ENCODE assay signal across 18 cellular contexts in the genomic region with DNA sequence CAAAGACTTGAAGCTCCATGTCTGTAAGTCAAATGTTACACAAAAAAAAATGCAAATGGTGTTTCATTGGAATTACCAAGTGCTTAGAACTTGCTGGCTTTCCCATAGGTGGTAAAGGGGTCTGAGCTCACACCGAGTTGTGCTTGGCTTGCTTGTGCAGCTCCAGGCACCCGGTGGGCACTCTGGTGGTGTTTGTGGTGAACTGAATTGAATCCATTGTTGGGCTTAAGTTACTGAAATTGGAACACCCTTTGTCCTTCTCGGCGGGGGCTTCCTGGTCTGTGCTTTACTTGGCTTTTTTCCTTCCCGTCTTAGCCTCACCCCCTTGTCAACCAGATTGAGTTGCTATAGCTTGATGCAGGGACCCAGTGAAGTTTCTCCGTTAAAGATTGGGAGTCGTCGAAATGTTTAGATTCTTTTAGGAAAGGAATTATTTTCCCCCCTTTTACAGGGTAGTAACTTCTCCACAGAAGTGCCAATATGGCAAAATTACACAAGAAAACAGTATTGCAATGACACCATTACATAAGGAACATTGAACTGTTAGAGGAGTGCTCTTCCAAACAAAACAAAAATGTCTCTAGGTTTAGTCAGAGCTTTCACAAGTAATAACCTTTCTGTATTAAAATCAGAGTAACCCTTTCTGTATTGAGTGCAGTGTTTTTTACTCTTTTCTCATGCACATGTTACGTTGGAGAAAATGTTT.
DNase-seq lines count a peak whose midpoint lies in the region; ATAC-seq and TF ChIP-seq lines count a peak whose summit lies in the region.
"Had no signal": no experiment of that assay in that cellular context is flagged by ENCODE, and none has a peak within 500 bp of the region (broad histone marks: within the 10 kb centered on the region; RNA-seq: fewer than 3 reads in every experiment).

No MANE protein-coding gene starts in this region.

- H3K4me3 Mint-ChIP-seq in activated CD4-positive, alpha-beta memory T cell treated with anti-CD3 and anti-CD28 coated beads, Interleukin-2, amount 10 ng/mL, durations not matched to agents 7 days and 5 days: no peak overlapping the region
- H3K4me3 Mint-ChIP-seq in mesothelial cell of epicardium: no peak overlapping the region
- H3K4me3 Mint-ChIP-seq: central memory CD8-positive, alpha-beta T cell; stimulated activated effector memory CD8-positive, alpha-beta T cell treated with anti-CD3 and anti-CD28 coated beads, Interleukin-12 subunit alpha, Interleukin-12 subunit beta, amount 100 ng/mL, for 72 hours had no signal

- no peaks in the 10 kb centered on the region for H3K9me3 Mint-ChIP-seq in activated CD4-positive, alpha-beta memory T cell treated with anti-CD3 and anti-CD28 coated beads, Interleukin-2, amount 10 ng/mL, durations not matched to agents 7 days and 5 days
- no peaks in the 10 kb centered on the region for H3K9me3 Mint-ChIP-seq in mesothelial cell of epicardium
- H3K9me3 Mint-ChIP-seq: central memory CD8-positive, alpha-beta T cell; stimulated activated effector memory CD8-positive, alpha-beta T cell treated with anti-CD3 and anti-CD28 coated beads, Interleukin-12 subunit alpha, Interleukin-12 subunit beta, amount 100 ng/mL, for 72 hours had no signal

- H3K4me1 Mint-ChIP-seq in activated CD4-positive, alpha-beta memory T cell treated with anti-CD3 and anti-CD28 coated beads, Interleukin-2, amount 10 ng/mL, durations not matched to agents 7 days and 5 days: no peaks in the 10 kb centered on the region
- no peaks in the 10 kb centered on the region for H3K4me1 Mint-ChIP-seq in mesothelial cell of epicardium
- H3K4me1 Mint-ChIP-seq: central memory CD8-positive, alpha-beta T cell; stimulated activated effector memory CD8-positive, alpha-beta T cell treated with anti-CD3 and anti-CD28 coated beads, Interleukin-12 subunit alpha, Interleukin-12 subunit beta, amount 100 ng/mL, for 72 hours had no signal

- peak overlapping the region; percentile 88 for H3K27ac ChIP-seq in HUES48 (ENCODE audit: low read depth, low read length)
- H3K27ac ChIP-seq in iPS-20b (ENCODE audit: low read length): peak overlapping the region; percentile 46
- H3K27ac ChIP-seq: BLaER1, hepatocyte, left lung, tibial artery had no signal

- DNase-seq in astrocyte of the spinal cord (ENCODE audit: low read depth, low spot score) (peak; percentile 66), sciatic nerve (ENCODE audit: low spot score) (no peak), activated gamma-delta T cell (lab: John Stamatoyannopoulos, UW) (no peak), mesothelial cell of epicardium (ENCODE audit: low spot score in 2 of 2, unreplicated experiment in 2 of 2) (no peak)
- no peak for DNase-seq in activated CD4-positive, alpha-beta memory T cell treated with anti-CD3 and anti-CD28 coated beads, Interleukin-2, amount 10 ng/mL, durations not matched to agents 7 days and 5 days
- DNase-seq: activated CD4-positive, alpha-beta T cell treated with anti-CD3 and anti-CD28 coated beads, Interleukin-2, amount 50 U/mL, for 48 hours; DMS153; effector memory CD4-positive, alpha-beta T cell; HCEC 1CT; left lung; NCI-H1417 treated with DMSO at 0.1 percent for 48 hours; tibial artery had no signal

- intact Hi-C loops in sciatic nerve (cut with DNase I): no loop called here

- H3K9ac ChIP-seq in HUES48 (ENCODE audit: low read depth, low read length): no peak overlapping the region
- H3K9ac ChIP-seq in iPS-20b (ENCODE audit: low read depth, low read length): peak overlapping the region; percentile 14; the same call in 1 of the 2 replicates
- H3K9ac ChIP-seq: BLaER1 had no signal

- in situ Hi-C loops in astrocyte of the spinal cord (cut with HindIII; ENCODE audit: low sequenced_read_pairs): no loop called here

- no peak overlapping the region for H3K27ac Mint-ChIP-seq in activated CD4-positive, alpha-beta memory T cell treated with anti-CD3 and anti-CD28 coated beads, Interleukin-2, amount 10 ng/mL, durations not matched to agents 7 days and 5 days
- no peak overlapping the region for H3K27ac Mint-ChIP-seq in mesothelial cell of epicardium
- H3K27ac Mint-ChIP-seq: stimulated activated effector memory CD8-positive, alpha-beta T cell treated with anti-CD3 and anti-CD28 coated beads, Interleukin-12 subunit alpha, Interleukin-12 subunit beta, amount 100 ng/mL, for 72 hours had no signal

- ATAC-seq in sciatic nerve: peak; percentile 67
- ATAC-seq: left lung; stimulated activated effector memory CD8-positive, alpha-beta T cell treated with anti-CD3 and anti-CD28 coated beads, Interleukin-12 subunit alpha, Interleukin-12 subunit beta, amount 100 ng/mL, for 72 hours had no signal

- H3K27me3 ChIP-seq in HUES48 (ENCODE audit: control insufficient read depth, insufficient read depth, low read length) (no peaks in the 10 kb centered on the region), iPS-20b (ENCODE audit: insufficient read depth, low read length) (no peaks in the 10 kb centered on the region)
- H3K27me3 ChIP-seq: BLaER1, hepatocyte, left lung, tibial artery had no signal

- TF ChIP-seq CTCF in astrocyte of the spinal cord (IDR thresholded peaks at IDR 0.05; ENCODE audit: low read depth, low read length) (peak; percentile 3), mesothelial cell of epicardium (IDR thresholded peaks at IDR 0.05; ENCODE audit: unreplicated experiment) (no peak)

- CTCF ChIA-PET in activated CD4-positive, alpha-beta memory T cell treated with anti-CD3 and anti-CD28 coated beads, Interleukin-2, amount 10 ng/mL, durations not matched to agents 7 days and 5 days (lab: Charles Lee): no interaction called here

- no peaks in the 10 kb centered on the region for H3K27me3 Mint-ChIP-seq in activated CD4-positive, alpha-beta memory T cell treated with anti-CD3 and anti-CD28 coated beads, Interleukin-2, amount 10 ng/mL, durations not matched to agents 7 days and 5 days
- H3K27me3 Mint-ChIP-seq in mesothelial cell of epicardium (ENCODE audit: low read depth): no peaks in the 10 kb centered on the region
- H3K27me3 Mint-ChIP-seq: central memory CD8-positive, alpha-beta T cell had no signal

- H3K4me3 ChIP-seq in HUES48 (ENCODE audit: low read depth, low read length) (peak overlapping the region; percentile 23; the same call in 1 of the 2 replicates), astrocyte of the spinal cord (ENCODE audit: low read depth, low read length) (no peak overlapping the region), iPS-20b (ENCODE audit: low read length) (peak overlapping the region; percentile 55; the same call in 1 of the 2 replicates)
- H3K4me3 ChIP-seq: BLaER1, hepatocyte, left lung, tibial artery had no signal

- peaks cover 33% of the 10 kb centered on the region for H3K4me1 ChIP-seq in HUES48 (ENCODE audit: control insufficient read depth, insufficient read depth, low read length)
- H3K4me1 ChIP-seq in iPS-20b (ENCODE audit: insufficient read depth, low read length): peaks cover 25% of the 10 kb centered on the region; the same call in 1 of the 2 replicates
- H3K4me1 ChIP-seq: BLaER1 had no signal

- H3K9me3 ChIP-seq in HUES48 (ENCODE audit: control insufficient read depth, insufficient read depth, low read length): no peaks in the 10 kb centered on the region
- no peaks in the 10 kb centered on the region for H3K9me3 ChIP-seq in iPS-20b (ENCODE audit: insufficient read depth, low read depth, low read length)
- H3K9me3 ChIP-seq: BLaER1, left lung, tibial artery had no signal

- POLR2A ChIA-PET in activated CD4-positive, alpha-beta memory T cell treated with anti-CD3 and anti-CD28 coated beads, Interleukin-2, amount 10 ng/mL, durations not matched to agents 7 days and 5 days (lab: Charles Lee): interaction anchor here (1.5 kb wide), 2 partner anchors 10 to 29 kb away, joined by 4 read pairs; no protein-coding TSS in a partner anchor

- H3K36me3 ChIP-seq in HUES48 (ENCODE audit: control insufficient read depth, insufficient read depth, low read length) (peaks cover 36% of the 10 kb centered on the region), iPS-20b (ENCODE audit: insufficient read depth, low read depth, low read length) (peaks cover 44% of the 10 kb centered on the region)

- H3K36me3 Mint-ChIP-seq in activated CD4-positive, alpha-beta memory T cell treated with anti-CD3 and anti-CD28 coated beads, Interleukin-2, amount 10 ng/mL, durations not matched to agents 7 days and 5 days (ENCODE audit: low read depth): peaks cover 58% of the 10 kb centered on the region
- H3K36me3 Mint-ChIP-seq in mesothelial cell of epicardium: peaks cover 46% of the 10 kb centered on the region
